In genomic region chr16:66611911-66612310, GRCh38 we compare ENCODE assay signal across 5 cellular contexts. TPM values are rescaled to one million over a fixed set of nuclear protein-coding genes. Genes with fewer than 3 reads are reported as not detected.
"Had no signal": no experiment of that assay in that cellular context is flagged by ENCODE, and none has a peak within 500 bp of the region (broad histone marks: within the 10 kb centered on the region; RNA-seq: fewer than 3 reads in every experiment).

No MANE protein-coding gene starts in this region.

RNA-seq across cellular contexts. Expression of gene CMTM2, which starts 32.6 kb away (rescaled TPM):
- total RNA-seq: GM23248, H4, HFFc6, HT1080, IMR-90 had no signal
- polyA plus RNA-seq: GM23248, IMR-90 had no signal
